27 cellular contexts compared by ENCODE assay signal in genomic region chr1:58513956-58514355, GRCh38.
"Had no signal": no experiment of that assay in that cellular context is flagged by ENCODE, and none has a peak within 500 bp of the region (broad histone marks: within the 10 kb centered on the region; RNA-seq: fewer than 3 reads in every experiment).

No MANE protein-coding gene starts in this region.

- H3K4me3 ChIP-seq: stomach, suprapubic skin, testis, thoracic aorta, thyroid gland, tibial artery, tibial nerve, transverse colon, upper lobe of left lung, upper lobe of right lung, uterus, vagina had no signal

- FAIRE-seq: urothelium cell line had no signal

- H3K27ac ChIP-seq: stomach, suprapubic skin, testis, thoracic aorta, thyroid gland, tibial artery, tibial nerve, transverse colon, upper lobe of left lung, upper lobe of right lung, uterus, vagina had no signal

- DNase-seq: stimulated activated CD4-positive, alpha-beta T cell treated with anti-CD3 and anti-CD28 coated beads, Interleukin-2, amount 100 ng/mL, for 48 hours; stimulated activated CD4-positive, alpha-beta T cell treated with anti-CD3 and anti-CD28 coated beads, Interleukin-4, amount 100 ng/mL, for 1 hour; stimulated activated CD4-positive, alpha-beta T cell treated with anti-CD3 and anti-CD28 coated beads, Interleukin-4, amount 100 ng/mL, for 24 hours; stimulated activated CD4-positive, alpha-beta T cell treated with anti-CD3 and anti-CD28 coated beads, Interleukin-4, amount 100 ng/mL, for 4 hours; stimulated activated CD8-positive, alpha-beta memory T cell treated with anti-CD3 and anti-CD28 coated beads, Interleukin-4, amount 100 ng/mL, for 48 hours; stimulated activated naive B cell treated with anti-CD40 and anti-IgM and Interleukin-4, amounts not matched to agents 10 μg/mL and 1 μg/mL and 100 μg/mL, for 72 hours; stimulated activated naive CD4-positive, alpha-beta T cell; stimulated activated naive CD4-positive, alpha-beta T cell treated with Interleukin-2 at 50 U/mL for 16 hours; stimulated activated naive CD8-positive, alpha-beta T cell treated with anti-CD3 and anti-CD28 coated beads, Interleukin-15, amount 100 ng/mL, for 72 hours; stimulated activated naive CD8-positive, alpha-beta T cell treated with anti-CD3 and anti-CD28 coated beads, Interleukin-15, Interleukin-2, amounts not matched to agents 100 U/mL and 50 U/mL, for 24 hours; stomach; substantia nigra; testis; thyroid gland; tibial artery; transverse colon; trophoblast cell; upper lobe of left lung; upper lobe of right lung; uterus had no signal

- H3K4me1 ChIP-seq: suprapubic skin, testis, thyroid gland, tibial artery, upper lobe of right lung, vagina had no signal

- ATAC-seq: stimulated activated effector memory CD8-positive, alpha-beta T cell treated with anti-CD3 and anti-CD28 coated beads, Interleukin-12 subunit alpha, Interleukin-12 subunit beta, amount 100 ng/mL, for 72 hours; stimulated activated memory B cell treated with anti-CD40 and anti-IgM and Interleukin-4, amounts not matched to agents 10 μg/mL and 1 μg/mL and 100 μg/mL, for 72 hours; stimulated activated naive B cell treated with anti-CD40 and anti-IgM and Interleukin-4, amounts not matched to agents 10 μg/mL and 1 μg/mL and 100 μg/mL, for 72 hours; stimulated activated naive CD8-positive, alpha-beta T cell treated with anti-CD3 and anti-CD28 coated beads, Interleukin-15, amount 100 ng/mL, for 72 hours; stimulated activated naive CD8-positive, alpha-beta T cell treated with anti-CD3 and anti-CD28 coated beads, Interleukin-15, Interleukin-2, amounts not matched to agents 100 U/mL and 50 U/mL, for 24 hours; upper lobe of right lung had no signal

- H3K9me3 ChIP-seq: testis, thyroid gland, upper lobe of left lung, uterus, vagina had no signal

- H3K36me3 ChIP-seq: thyroid gland, uterus had no signal

- H3K27me3 ChIP-seq: stomach, suprapubic skin, testis, thyroid gland, tibial artery, tibial nerve, transverse colon, upper lobe of left lung, upper lobe of right lung, uterus, vagina had no signal
